Comparison of ENCODE assay signal across 1 cellular context in the genomic region with DNA sequence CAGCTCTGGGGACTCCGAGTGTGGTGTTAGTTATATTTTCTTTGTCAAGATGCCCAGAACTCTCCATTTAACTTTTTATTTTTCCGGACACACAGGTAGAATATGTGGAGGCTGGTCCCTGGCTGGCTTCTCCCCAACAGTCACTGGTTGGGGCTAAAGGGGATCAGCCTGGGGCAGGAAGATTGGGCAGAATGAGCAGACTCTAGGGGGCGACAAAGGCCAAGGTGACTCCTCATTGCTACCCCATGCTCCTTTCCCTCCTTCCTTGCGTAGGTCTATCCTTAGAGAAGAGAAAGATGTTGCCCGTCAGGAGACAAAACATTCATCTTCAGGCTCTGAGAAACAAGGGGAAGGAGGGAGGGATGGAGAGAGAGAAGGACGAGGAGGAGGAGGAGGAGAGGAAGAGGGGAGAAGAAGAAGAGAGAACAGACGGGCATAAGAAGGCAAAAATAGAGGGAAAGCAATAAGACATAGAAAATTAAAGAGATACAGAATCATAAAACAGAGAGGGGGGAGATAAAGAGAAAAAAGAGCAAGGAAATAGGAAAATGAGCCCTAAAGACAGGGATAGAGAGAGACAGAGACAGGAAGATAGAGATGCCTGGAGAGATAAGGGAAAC.
TF ChIP-seq lines count a peak whose summit lies in the region.

No MANE protein-coding gene starts in this region.

TF ChIP-seq in K562, 482 proteins besides CTCF, POLR2A, EP300 and RAD21 (continued from another document):
- TF ChIP-seq RERE (CRISPR knock-in tag; IDR thresholded peaks at IDR 0.05; ENCODE audit: borderline replicate concordance), result no peak
- TF ChIP-seq HDAC8 (tag; IDR thresholded peaks at IDR 0.05), result no peak
- no peak for TF ChIP-seq RNF2 (IDR thresholded peaks at IDR 0.05)
- no peak for TF ChIP-seq STAT6 (CRISPR knock-in tag; IDR thresholded peaks at IDR 0.05)
- TF ChIP-seq CC2D1A (IDR thresholded peaks at IDR 0.05), result 0 out of 2 replicates have a peak, but pooled peaks have one; percentile 22
- TF ChIP-seq EHMT2 (IDR thresholded peaks at IDR 0.05), result 0 out of 2 replicates have a peak, but pooled peaks have one; percentile 31
- TF ChIP-seq MXI1 (IDR thresholded peaks at IDR 0.05; ENCODE audit: low read depth, low read length), result no peak
- TF ChIP-seq, protein P1, sequence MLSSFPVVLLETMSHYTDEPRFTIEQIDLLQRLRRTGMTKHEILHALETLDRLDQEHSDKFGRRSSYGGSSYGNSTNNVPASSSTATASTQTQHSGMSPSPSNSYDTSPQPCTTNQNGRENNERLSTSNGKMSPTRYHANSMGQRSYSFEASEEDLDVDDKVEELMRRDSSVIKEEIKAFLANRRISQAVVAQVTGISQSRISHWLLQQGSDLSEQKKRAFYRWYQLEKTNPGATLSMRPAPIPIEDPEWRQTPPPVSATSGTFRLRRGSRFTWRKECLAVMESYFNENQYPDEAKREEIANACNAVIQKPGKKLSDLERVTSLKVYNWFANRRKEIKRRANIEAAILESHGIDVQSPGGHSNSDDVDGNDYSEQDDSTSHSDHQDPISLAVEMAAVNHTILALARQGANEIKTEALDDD (IDR thresholded peaks at IDR 0.05), result no peak
- no peak for TF ChIP-seq ZNF134 (CRISPR knock-in tag; conservative IDR thresholded peaks at IDR 0.05)
- no peak for TF ChIP-seq ZNF41 (CRISPR knock-in tag; conservative IDR thresholded peaks at IDR 0.05)
